Comparison of ENCODE assay signal across 9 cellular contexts in the genomic region with DNA sequence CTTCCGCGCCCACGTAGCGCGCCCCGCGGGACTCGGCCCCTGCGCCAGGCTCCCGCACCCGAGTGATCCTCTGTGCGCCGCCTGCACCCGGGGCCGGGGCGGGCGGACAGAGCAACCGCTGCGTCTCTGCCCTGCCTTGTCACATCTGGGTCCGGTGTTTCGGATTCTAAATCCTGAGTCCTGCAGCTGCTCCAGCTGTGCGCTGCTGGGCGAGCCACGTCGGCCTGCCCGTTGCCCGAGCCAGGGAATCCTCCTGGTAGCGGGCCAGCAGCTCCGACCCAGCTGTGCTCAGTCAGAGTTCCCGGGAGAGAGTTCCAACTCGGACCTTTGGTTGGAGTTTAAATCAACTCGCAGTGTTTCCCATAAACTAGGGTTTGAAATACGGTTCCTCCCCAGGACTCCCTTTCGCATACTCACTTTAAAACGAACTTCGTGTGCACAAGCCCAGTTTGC. TPM values are rescaled to one million over a fixed set of nuclear protein-coding genes. Genes with fewer than 3 reads are reported as not detected.
DNase-seq lines count a peak whose midpoint lies in the region; ATAC-seq, FAIRE-seq and TF ChIP-seq lines count a peak whose summit lies in the region.
"Had no signal": no experiment of that assay in that cellular context is flagged by ENCODE, and none has a peak within 500 bp of the region (broad histone marks: within the 10 kb centered on the region; RNA-seq: fewer than 3 reads in every experiment).

No MANE protein-coding gene starts in this region.

- H4K91ac ChIP-seq in mesenchymal stem cell (ENCODE audit: low read length), result no peak overlapping the region

- no peak overlapping the region for H4K8ac ChIP-seq in mesenchymal stem cell (ENCODE audit: low read length)

- no peaks in the 10 kb centered on the region for H3K36me3 ChIP-seq in mesenchymal stem cell (ENCODE audit: control insufficient read depth in 1 of 2, insufficient read depth in 2 of 2, low read depth in 1 of 2, low read length in 2 of 2)

- WGBS in mesenchymal stem cell, result under 1% methylated on average over 33 of the region's 36 CpGs

- peak; percentile 31 for DNase-seq in activated naive CD8-positive, alpha-beta T cell treated with anti-CD3 and anti-CD28 coated beads, Interleukin-2, amount 10 ng/mL, durations not matched to agents 7 days and 5 days
- no peak for DNase-seq in activated naive CD8-positive, alpha-beta T cell treated with anti-CD3 and anti-CD28 coated beads for 36 hours
- DNase-seq in endothelial cell (ENCODE audit: low spot score), result peak; percentile 41
- DNase-seq in mesenchymal stem cell, result peak; percentile 63
- DNase-seq in urothelium cell line (ENCODE audit: low spot score), result peak; percentile 59
- DNase-seq in SIG-M5 (lab: John Stamatoyannopoulos, UW), result no peak
- DNase-seq in cerebellum (ENCODE audit: low spot score), result no peak
- no peak for DNase-seq in NCI-H446 treated with DMSO at 0.1 percent for 48 hours (lab: John Stamatoyannopoulos, UW)
- DNase-seq: DND-41 had no signal

- H3K4ac ChIP-seq in mesenchymal stem cell (ENCODE audit: low read depth in 1 of 2, low read length in 2 of 2), result no peak overlapping the region

- peaks cover 0 to 77% of the 10 kb centered on the region in 2 experiments for H3K27me3 ChIP-seq in mesenchymal stem cell (ENCODE audit: control insufficient read depth in 1 of 2, insufficient read depth in 1 of 2, low read length in 2 of 2)

- no peak overlapping the region for H3K4me3 Mint-ChIP-seq in activated naive CD8-positive, alpha-beta T cell treated with anti-CD3 and anti-CD28 coated beads, Interleukin-2, amount 10 ng/mL, durations not matched to agents 7 days and 5 days
- no peak overlapping the region for H3K4me3 Mint-ChIP-seq in activated naive CD8-positive, alpha-beta T cell treated with anti-CD3 and anti-CD28 coated beads for 36 hours
- peak overlapping the region; percentile 94 for H3K4me3 Mint-ChIP-seq in endothelial cell (ENCODE audit: unreplicated experiment)

- peak overlapping the region; percentile 56 for H3K27ac Mint-ChIP-seq in activated naive CD8-positive, alpha-beta T cell treated with anti-CD3 and anti-CD28 coated beads, Interleukin-2, amount 10 ng/mL, durations not matched to agents 7 days and 5 days
- H3K27ac Mint-ChIP-seq in activated naive CD8-positive, alpha-beta T cell treated with anti-CD3 and anti-CD28 coated beads for 36 hours, result no peak overlapping the region
- peak overlapping the region; percentile 81 for H3K27ac Mint-ChIP-seq in endothelial cell (ENCODE audit: unreplicated experiment)

- H2AK5ac ChIP-seq in mesenchymal stem cell (ENCODE audit: low read length, severe bottlenecking), result no peak overlapping the region

- H2BK15ac ChIP-seq in mesenchymal stem cell (ENCODE audit: low read depth, poor library complexity, severe bottlenecking), result no peak overlapping the region

- POLR2A ChIA-PET in activated naive CD8-positive, alpha-beta T cell treated with anti-CD3 and anti-CD28 coated beads, Interleukin-2, amount 10 ng/mL, durations not matched to agents 7 days and 5 days (lab: Charles Lee), result no interaction called here

- H3K4me3 ChIP-seq in mesenchymal stem cell (ENCODE audit: insufficient read depth in 1 of 2, low read depth in 1 of 2, low read length in 2 of 2), result peak overlapping the region; percentile 67 to 87

- H2BK5ac ChIP-seq in mesenchymal stem cell (ENCODE audit: low read depth, low read length, poor library complexity, severe bottlenecking), result no peak overlapping the region

- peak overlapping the region; percentile 99 for H3K4me2 ChIP-seq in mesenchymal stem cell (ENCODE audit: low read length, poor library complexity, severe bottlenecking)

- H2AFZ ChIP-seq in mesenchymal stem cell (ENCODE audit: low read depth, low read length), result no peak overlapping the region

- H3K9ac ChIP-seq in mesenchymal stem cell (ENCODE audit: low read length), result no peak overlapping the region

- peaks cover 23% of the 10 kb centered on the region for H3K4me1 ChIP-seq in mesenchymal stem cell (ENCODE audit: control insufficient read depth, insufficient read depth, low read depth, low read length)

- H3K4me1 Mint-ChIP-seq in activated naive CD8-positive, alpha-beta T cell treated with anti-CD3 and anti-CD28 coated beads, Interleukin-2, amount 10 ng/mL, durations not matched to agents 7 days and 5 days, result peaks cover 3% of the 10 kb centered on the region
- no peaks in the 10 kb centered on the region for H3K4me1 Mint-ChIP-seq in activated naive CD8-positive, alpha-beta T cell treated with anti-CD3 and anti-CD28 coated beads for 36 hours
- H3K4me1 Mint-ChIP-seq in endothelial cell (ENCODE audit: unreplicated experiment), result peaks cover 26% of the 10 kb centered on the region

- H2BK12ac ChIP-seq in mesenchymal stem cell (ENCODE audit: low read length in 2 of 2), result no peak overlapping the region

- no peak for ATAC-seq in activated naive CD8-positive, alpha-beta T cell treated with anti-CD3 and anti-CD28 coated beads, Interleukin-2, amount 10 ng/mL, durations not matched to agents 7 days and 5 days (ENCODE audit: low read depth)

- no peak overlapping the region for H3K18ac ChIP-seq in mesenchymal stem cell (ENCODE audit: low read depth in 1 of 2, low read length in 2 of 2)

- peaks cover 4% of the 10 kb centered on the region for H3K79me1 ChIP-seq in mesenchymal stem cell (replicated peaks; ENCODE audit: low read length, poor library complexity, severe bottlenecking)

- no peaks in the 10 kb centered on the region for H3K9me3 ChIP-seq in mesenchymal stem cell (ENCODE audit: control insufficient read depth, low read length)

- FAIRE-seq in urothelium cell line (lab: Jason Lieb, UNC), result no peak

- peaks cover 60% of the 10 kb centered on the region for H3K27me3 Mint-ChIP-seq in activated naive CD8-positive, alpha-beta T cell treated with anti-CD3 and anti-CD28 coated beads, Interleukin-2, amount 10 ng/mL, durations not matched to agents 7 days and 5 days
- H3K27me3 Mint-ChIP-seq in activated naive CD8-positive, alpha-beta T cell treated with anti-CD3 and anti-CD28 coated beads for 36 hours, result peaks cover 59% of the 10 kb centered on the region
- H3K27me3 Mint-ChIP-seq in endothelial cell (ENCODE audit: unreplicated experiment), result peaks cover 21% of the 10 kb centered on the region

- TF ChIP-seq CTCF in endothelial cell (IDR thresholded peaks at IDR 0.05; ENCODE audit: unreplicated experiment), result no peak

- no peak overlapping the region for H3K14ac ChIP-seq in mesenchymal stem cell (ENCODE audit: low read length in 2 of 2)

- peaks cover 1% of the 10 kb centered on the region for H3K36me3 Mint-ChIP-seq in activated naive CD8-positive, alpha-beta T cell treated with anti-CD3 and anti-CD28 coated beads, Interleukin-2, amount 10 ng/mL, durations not matched to agents 7 days and 5 days
- H3K36me3 Mint-ChIP-seq in activated naive CD8-positive, alpha-beta T cell treated with anti-CD3 and anti-CD28 coated beads for 36 hours, result no peaks in the 10 kb centered on the region
- H3K36me3 Mint-ChIP-seq in endothelial cell (ENCODE audit: low read depth, unreplicated experiment), result peaks cover 8% of the 10 kb centered on the region

- H2BK120ac ChIP-seq in mesenchymal stem cell (ENCODE audit: low read depth, low read length), result no peak overlapping the region

- H3K9me3 Mint-ChIP-seq in activated naive CD8-positive, alpha-beta T cell treated with anti-CD3 and anti-CD28 coated beads, Interleukin-2, amount 10 ng/mL, durations not matched to agents 7 days and 5 days, result no peaks in the 10 kb centered on the region
- no peaks in the 10 kb centered on the region for H3K9me3 Mint-ChIP-seq in activated naive CD8-positive, alpha-beta T cell treated with anti-CD3 and anti-CD28 coated beads for 36 hours
- no peaks in the 10 kb centered on the region for H3K9me3 Mint-ChIP-seq in endothelial cell (ENCODE audit: unreplicated experiment)

- no peak overlapping the region for H3K23ac ChIP-seq in mesenchymal stem cell (ENCODE audit: low read length in 2 of 2)

- peak overlapping the region; percentile 20 for H3K27ac ChIP-seq in mesenchymal stem cell (ENCODE audit: low read length, poor library complexity, severe bottlenecking)

RNA-seq across cellular contexts. Expression of a gene that starts 0.3 kb away (rescaled TPM):
- not detected for total RNA-seq in activated naive CD8-positive, alpha-beta T cell treated with anti-CD3 and anti-CD28 coated beads, Interleukin-2, amount 10 ng/mL, durations not matched to agents 7 days and 5 days
- total RNA-seq in activated naive CD8-positive, alpha-beta T cell treated with anti-CD3 and anti-CD28 coated beads for 36 hours, result not detected
- total RNA-seq in endothelial cell (ENCODE audit: unreplicated experiment), result 11.5 TPM
- polyA plus RNA-seq in mesenchymal stem cell (2013, experiment 1 of 2), result 1.1 TPM
- polyA plus RNA-seq in mesenchymal stem cell (2013, experiment 2 of 2), result 1.1 TPM
- total RNA-seq in cerebellum, result 41.5 TPM

Comparison
In these comparisons a context has a peak if more than half of its experiments do, and no peak if none do; other contexts are left out.
1. DNase-seq: peak in activated naive CD8-positive, alpha-beta T cell treated with anti-CD3 and anti-CD28 coated beads, Interleukin-2, amount 10 ng/mL, durations not matched to agents 7 days and 5 days (single experiment), endothelial cell (single experiment), mesenchymal stem cell (single experiment) and urothelium cell line (single experiment); none in activated naive CD8-positive, alpha-beta T cell treated with anti-CD3 and anti-CD28 coated beads for 36 hours (single experiment), SIG-M5 (single experiment), cerebellum (single experiment) and NCI-H446 treated with DMSO at 0.1 percent for 48 hours (single experiment).
2. RNA of a gene that starts 0.3 kb away (total RNA-seq): 41.5 TPM in cerebellum (single experiment) and 11.5 TPM in endothelial cell (single experiment); not detected in activated naive CD8-positive, alpha-beta T cell treated with anti-CD3 and anti-CD28 coated beads, Interleukin-2, amount 10 ng/mL, durations not matched to agents 7 days and 5 days and not detected in activated naive CD8-positive, alpha-beta T cell treated with anti-CD3 and anti-CD28 coated beads for 36 hours; every median in the first group is over 10 times any median in the second.